Comparison of ENCODE assay signal across 1 cellular context in the genomic region with DNA sequence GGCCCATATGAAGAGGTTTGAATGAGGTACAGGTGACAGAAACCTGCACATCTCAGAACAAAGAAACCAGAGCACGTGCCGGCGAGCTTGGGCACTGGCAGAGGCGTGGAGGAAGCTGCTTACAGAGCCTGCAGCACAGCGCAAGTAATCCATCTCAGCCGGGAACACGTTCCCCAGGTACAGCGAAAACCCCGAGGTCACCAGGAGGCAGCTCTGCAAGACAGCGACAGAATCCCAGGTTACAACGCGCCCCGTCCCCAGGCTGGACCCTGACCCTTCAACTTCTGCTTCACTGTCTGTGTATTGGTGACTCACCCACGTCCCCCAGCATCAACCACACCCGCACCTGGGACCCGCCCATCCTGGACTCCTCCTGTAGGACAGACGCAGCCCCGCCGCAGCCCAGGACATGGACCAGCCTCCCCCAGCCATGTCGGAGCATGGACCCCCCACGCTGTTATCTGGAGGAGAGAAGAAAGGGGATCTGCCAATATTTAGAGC.
A peak's percentile ranks its signal among the peaks of the same experiment; 100 is the strongest.
TF ChIP-seq lines count a peak whose summit lies in the region.

No MANE protein-coding gene starts in this region.

TF ChIP-seq in HepG2, 621 proteins besides CTCF, POLR2A, EP300 and RAD21:
- TF ChIP-seq, protein P1, sequence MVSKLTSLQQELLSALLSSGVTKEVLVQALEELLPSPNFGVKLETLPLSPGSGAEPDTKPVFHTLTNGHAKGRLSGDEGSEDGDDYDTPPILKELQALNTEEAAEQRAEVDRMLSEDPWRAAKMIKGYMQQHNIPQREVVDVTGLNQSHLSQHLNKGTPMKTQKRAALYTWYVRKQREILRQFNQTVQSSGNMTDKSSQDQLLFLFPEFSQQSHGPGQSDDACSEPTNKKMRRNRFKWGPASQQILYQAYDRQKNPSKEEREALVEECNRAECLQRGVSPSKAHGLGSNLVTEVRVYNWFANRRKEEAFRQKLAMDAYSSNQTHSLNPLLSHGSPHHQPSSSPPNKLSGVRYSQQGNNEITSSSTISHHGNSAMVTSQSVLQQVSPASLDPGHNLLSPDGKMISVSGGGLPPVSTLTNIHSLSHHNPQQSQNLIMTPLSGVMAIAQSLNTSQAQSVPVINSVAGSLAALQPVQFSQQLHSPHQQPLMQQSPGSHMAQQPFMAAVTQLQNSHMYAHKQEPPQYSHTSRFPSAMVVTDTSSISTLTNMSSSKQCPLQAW (CRISPR knock-in tag; IDR thresholded peaks at IDR 0.05), result peak; percentile 33; the same call in 1 of the 2 replicates
- TF ChIP-seq HNF4A (CRISPR knock-in tag; IDR thresholded peaks at IDR 0.05), result peak; percentile 46; the same call in 1 of the 2 replicates
- TF ChIP-seq, protein P2, sequence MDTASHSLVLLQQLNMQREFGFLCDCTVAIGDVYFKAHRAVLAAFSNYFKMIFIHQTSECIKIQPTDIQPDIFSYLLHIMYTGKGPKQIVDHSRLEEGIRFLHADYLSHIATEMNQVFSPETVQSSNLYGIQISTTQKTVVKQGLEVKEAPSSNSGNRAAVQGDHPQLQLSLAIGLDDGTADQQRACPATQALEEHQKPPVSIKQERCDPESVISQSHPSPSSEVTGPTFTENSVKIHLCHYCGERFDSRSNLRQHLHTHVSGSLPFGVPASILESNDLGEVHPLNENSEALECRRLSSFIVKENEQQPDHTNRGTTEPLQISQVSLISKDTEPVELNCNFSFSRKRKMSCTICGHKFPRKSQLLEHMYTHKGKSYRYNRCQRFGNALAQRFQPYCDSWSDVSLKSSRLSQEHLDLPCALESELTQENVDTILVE (CRISPR knock-in tag; IDR thresholded peaks at IDR 0.05), result no peak
- TF ChIP-seq TGIF2 (CRISPR knock-in tag; IDR thresholded peaks at IDR 0.05), result no peak
- 0 out of 2 replicates have a peak, but pooled peaks have one; percentile 36 for TF ChIP-seq ZNF143 (CRISPR knock-in tag; IDR thresholded peaks at IDR 0.05)
- peak; percentile 53; the same call in 1 of the 2 replicates for TF ChIP-seq ZNF329 (CRISPR knock-in tag; IDR thresholded peaks at IDR 0.05; ENCODE audit: low read depth)
- TF ChIP-seq SAP130 (CRISPR knock-in tag; IDR thresholded peaks at IDR 0.05; ENCODE audit: low read depth), result peak; percentile 29; the same call in 1 of the 2 replicates
- TF ChIP-seq FOSL2 (CRISPR knock-in tag; IDR thresholded peaks at IDR 0.05), result peak; percentile 92
- peak; percentile 39; the same call in 1 of the 2 replicates for TF ChIP-seq KDM5B (CRISPR knock-in tag; IDR thresholded peaks at IDR 0.05; ENCODE audit: borderline replicate concordance)
- peak; percentile 45; the same call in 1 of the 2 replicates for TF ChIP-seq BHLHE40 (IDR thresholded peaks at IDR 0.05; ENCODE audit: low read length)
- TF ChIP-seq, protein P3, sequence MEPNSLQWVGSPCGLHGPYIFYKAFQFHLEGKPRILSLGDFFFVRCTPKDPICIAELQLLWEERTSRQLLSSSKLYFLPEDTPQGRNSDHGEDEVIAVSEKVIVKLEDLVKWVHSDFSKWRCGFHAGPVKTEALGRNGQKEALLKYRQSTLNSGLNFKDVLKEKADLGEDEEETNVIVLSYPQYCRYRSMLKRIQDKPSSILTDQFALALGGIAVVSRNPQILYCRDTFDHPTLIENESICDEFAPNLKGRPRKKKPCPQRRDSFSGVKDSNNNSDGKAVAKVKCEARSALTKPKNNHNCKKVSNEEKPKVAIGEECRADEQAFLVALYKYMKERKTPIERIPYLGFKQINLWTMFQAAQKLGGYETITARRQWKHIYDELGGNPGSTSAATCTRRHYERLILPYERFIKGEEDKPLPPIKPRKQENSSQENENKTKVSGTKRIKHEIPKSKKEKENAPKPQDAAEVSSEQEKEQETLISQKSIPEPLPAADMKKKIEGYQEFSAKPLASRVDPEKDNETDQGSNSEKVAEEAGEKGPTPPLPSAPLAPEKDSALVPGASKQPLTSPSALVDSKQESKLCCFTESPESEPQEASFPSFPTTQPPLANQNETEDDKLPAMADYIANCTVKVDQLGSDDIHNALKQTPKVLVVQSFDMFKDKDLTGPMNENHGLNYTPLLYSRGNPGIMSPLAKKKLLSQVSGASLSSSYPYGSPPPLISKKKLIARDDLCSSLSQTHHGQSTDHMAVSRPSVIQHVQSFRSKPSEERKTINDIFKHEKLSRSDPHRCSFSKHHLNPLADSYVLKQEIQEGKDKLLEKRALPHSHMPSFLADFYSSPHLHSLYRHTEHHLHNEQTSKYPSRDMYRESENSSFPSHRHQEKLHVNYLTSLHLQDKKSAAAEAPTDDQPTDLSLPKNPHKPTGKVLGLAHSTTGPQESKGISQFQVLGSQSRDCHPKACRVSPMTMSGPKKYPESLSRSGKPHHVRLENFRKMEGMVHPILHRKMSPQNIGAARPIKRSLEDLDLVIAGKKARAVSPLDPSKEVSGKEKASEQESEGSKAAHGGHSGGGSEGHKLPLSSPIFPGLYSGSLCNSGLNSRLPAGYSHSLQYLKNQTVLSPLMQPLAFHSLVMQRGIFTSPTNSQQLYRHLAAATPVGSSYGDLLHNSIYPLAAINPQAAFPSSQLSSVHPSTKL (CRISPR knock-in tag; IDR thresholded peaks at IDR 0.05), result peak; percentile 11; the same call in 1 of the 2 replicates
- TF ChIP-seq, protein P4, sequence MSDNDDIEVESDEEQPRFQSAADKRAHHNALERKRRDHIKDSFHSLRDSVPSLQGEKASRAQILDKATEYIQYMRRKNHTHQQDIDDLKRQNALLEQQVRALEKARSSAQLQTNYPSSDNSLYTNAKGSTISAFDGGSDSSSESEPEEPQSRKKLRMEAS (IDR thresholded peaks at IDR 0.05), result peak; percentile 13; the same call in 1 of the 2 replicates
- TF ChIP-seq, protein P5, sequence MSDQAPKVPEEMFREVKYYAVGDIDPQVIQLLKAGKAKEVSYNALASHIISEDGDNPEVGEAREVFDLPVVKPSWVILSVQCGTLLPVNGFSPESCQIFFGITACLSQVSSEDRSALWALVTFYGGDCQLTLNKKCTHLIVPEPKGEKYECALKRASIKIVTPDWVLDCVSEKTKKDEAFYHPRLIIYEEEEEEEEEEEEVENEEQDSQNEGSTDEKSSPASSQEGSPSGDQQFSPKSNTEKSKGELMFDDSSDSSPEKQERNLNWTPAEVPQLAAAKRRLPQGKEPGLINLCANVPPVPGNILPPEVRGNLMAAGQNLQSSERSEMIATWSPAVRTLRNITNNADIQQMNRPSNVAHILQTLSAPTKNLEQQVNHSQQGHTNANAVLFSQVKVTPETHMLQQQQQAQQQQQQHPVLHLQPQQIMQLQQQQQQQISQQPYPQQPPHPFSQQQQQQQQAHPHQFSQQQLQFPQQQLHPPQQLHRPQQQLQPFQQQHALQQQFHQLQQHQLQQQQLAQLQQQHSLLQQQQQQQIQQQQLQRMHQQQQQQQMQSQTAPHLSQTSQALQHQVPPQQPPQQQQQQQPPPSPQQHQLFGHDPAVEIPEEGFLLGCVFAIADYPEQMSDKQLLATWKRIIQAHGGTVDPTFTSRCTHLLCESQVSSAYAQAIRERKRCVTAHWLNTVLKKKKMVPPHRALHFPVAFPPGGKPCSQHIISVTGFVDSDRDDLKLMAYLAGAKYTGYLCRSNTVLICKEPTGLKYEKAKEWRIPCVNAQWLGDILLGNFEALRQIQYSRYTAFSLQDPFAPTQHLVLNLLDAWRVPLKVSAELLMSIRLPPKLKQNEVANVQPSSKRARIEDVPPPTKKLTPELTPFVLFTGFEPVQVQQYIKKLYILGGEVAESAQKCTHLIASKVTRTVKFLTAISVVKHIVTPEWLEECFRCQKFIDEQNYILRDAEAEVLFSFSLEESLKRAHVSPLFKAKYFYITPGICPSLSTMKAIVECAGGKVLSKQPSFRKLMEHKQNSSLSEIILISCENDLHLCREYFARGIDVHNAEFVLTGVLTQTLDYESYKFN (CRISPR knock-in tag; conservative IDR thresholded peaks at IDR 0.05), result peak; percentile 37; the same call in 1 of the 2 replicates
- TF ChIP-seq ZNF343 (CRISPR knock-in tag; IDR thresholded peaks at IDR 0.05), result 0 out of 2 replicates have a peak, but pooled peaks have one; percentile 40
- TF ChIP-seq RARA (CRISPR knock-in tag; IDR thresholded peaks at IDR 0.05), result peak; percentile 34; the same call in 1 of the 2 replicates
- peak; percentile 11; the same call in 1 of the 2 replicates for TF ChIP-seq HDAC1 (CRISPR knock-in tag; IDR thresholded peaks at IDR 0.05)
- TF ChIP-seq NCOR1 (IDR thresholded peaks at IDR 0.05; ENCODE audit: borderline replicate concordance, low read length), result no peak
- TF ChIP-seq TEAD3 (CRISPR knock-in tag; optimal IDR thresholded peaks at IDR 0.05; ENCODE audit: borderline replicate concordance), result no peak
- TF ChIP-seq FOSL1 (CRISPR knock-in tag; IDR thresholded peaks at IDR 0.05; ENCODE audit: borderline replicate concordance), result 0 out of 2 replicates have a peak, but pooled peaks have one; percentile 28
- 0 out of 2 replicates have a peak, but pooled peaks have one; percentile 48 for TF ChIP-seq JUND (CRISPR knock-in tag; IDR thresholded peaks at IDR 0.05)
- peak; percentile 49; the same call in 1 of the 2 replicates for TF ChIP-seq MEIS2 (CRISPR knock-in tag; IDR thresholded peaks at IDR 0.05)
- no peak for TF ChIP-seq JUN (CRISPR knock-in tag; IDR thresholded peaks at IDR 0.05)
- TF ChIP-seq, protein P6, sequence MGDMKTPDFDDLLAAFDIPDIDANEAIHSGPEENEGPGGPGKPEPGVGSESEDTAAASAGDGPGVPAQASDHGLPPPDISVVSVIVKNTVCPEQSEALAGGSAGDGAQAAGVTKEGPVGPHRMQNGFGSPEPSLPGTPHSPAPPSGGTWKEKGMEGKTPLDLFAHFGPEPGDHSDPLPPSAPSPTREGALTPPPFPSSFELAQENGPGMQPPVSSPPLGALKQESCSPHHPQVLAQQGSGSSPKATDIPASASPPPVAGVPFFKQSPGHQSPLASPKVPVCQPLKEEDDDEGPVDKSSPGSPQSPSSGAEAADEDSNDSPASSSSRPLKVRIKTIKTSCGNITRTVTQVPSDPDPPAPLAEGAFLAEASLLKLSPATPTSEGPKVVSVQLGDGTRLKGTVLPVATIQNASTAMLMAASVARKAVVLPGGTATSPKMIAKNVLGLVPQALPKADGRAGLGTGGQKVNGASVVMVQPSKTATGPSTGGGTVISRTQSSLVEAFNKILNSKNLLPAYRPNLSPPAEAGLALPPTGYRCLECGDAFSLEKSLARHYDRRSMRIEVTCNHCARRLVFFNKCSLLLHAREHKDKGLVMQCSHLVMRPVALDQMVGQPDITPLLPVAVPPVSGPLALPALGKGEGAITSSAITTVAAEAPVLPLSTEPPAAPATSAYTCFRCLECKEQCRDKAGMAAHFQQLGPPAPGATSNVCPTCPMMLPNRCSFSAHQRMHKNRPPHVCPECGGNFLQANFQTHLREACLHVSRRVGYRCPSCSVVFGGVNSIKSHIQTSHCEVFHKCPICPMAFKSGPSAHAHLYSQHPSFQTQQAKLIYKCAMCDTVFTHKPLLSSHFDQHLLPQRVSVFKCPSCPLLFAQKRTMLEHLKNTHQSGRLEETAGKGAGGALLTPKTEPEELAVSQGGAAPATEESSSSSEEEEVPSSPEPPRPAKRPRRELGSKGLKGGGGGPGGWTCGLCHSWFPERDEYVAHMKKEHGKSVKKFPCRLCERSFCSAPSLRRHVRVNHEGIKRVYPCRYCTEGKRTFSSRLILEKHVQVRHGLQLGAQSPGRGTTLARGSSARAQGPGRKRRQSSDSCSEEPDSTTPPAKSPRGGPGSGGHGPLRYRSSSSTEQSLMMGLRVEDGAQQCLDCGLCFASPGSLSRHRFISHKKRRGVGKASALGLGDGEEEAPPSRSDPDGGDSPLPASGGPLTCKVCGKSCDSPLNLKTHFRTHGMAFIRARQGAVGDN (CRISPR knock-in tag; IDR thresholded peaks at IDR 0.05), result peak; percentile 53
- TF ChIP-seq NR2C2 (CRISPR knock-in tag; IDR thresholded peaks at IDR 0.05; ENCODE audit: borderline replicate concordance), result peak; percentile 49
